In the genomic region with DNA sequence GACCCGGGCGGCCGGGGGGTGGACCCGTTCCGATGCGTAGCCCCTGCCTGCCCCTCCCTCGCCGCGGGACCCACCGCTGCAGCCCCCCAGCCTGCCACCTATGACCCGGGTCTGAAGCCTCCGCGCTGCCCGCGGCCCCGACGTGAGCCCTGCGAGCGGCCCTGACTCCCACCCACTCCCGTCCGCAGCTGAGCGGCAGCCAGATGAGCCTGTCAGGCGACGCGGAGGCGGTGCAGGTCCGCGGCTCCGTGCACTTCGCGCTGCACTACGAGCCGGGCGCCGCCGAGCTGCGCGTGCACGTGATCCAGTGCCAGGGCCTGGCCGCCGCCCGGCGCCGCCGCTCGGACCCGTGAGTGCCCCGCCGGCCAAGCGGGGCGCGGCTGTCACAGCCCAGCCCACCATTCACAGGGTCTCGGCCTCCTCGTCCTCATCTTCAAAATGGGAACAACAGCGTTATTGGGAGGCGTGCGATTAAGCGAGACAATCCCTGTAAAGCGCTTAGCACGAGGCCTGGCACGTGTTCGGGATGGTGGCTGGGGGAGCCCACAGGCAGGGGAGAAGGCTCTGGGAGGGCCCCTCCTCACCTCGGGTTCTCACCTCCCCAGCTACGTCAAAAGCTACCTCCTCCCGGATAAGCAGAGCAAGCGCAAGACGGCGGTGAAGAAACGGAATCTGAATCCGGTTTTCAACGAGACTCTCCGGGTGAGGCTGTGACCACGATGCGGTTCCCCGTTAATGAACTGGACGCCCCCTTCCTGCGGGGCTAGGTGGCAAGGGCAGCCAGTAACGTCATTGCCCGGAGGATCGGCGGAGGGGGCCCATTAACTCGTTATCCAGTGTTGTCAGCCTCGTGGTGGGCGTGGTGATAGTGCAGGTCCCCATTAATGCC, we compare ENCODE assay signal across 8 cellular contexts. TPM values are rescaled to one million over a fixed set of nuclear protein-coding genes. Genes with fewer than 3 reads are reported as not detected.
DNase-seq lines count a peak whose midpoint lies in the region; ATAC-seq and TF ChIP-seq lines count a peak whose summit lies in the region.

No MANE protein-coding gene starts in this region.

- H3K9me3 Mint-ChIP-seq in brain = no peaks in the 10 kb centered on the region
- no peaks in the 10 kb centered on the region for H3K9me3 Mint-ChIP-seq in stimulated activated naive B cell treated with anti-CD40 and anti-IgM and Interleukin-4, amounts not matched to agents 10 μg/mL and 1 μg/mL and 100 μg/mL, for 72 hours

- no peaks in the 10 kb centered on the region for H3K36me3 Mint-ChIP-seq in brain
- H3K36me3 Mint-ChIP-seq in stimulated activated naive B cell treated with anti-CD40 and anti-IgM and Interleukin-4, amounts not matched to agents 10 μg/mL and 1 μg/mL and 100 μg/mL, for 72 hours = peaks cover 9 to 17% of the 10 kb centered on the region in 2 donors

- peaks cover 29% of the 10 kb centered on the region for H3K27me3 Mint-ChIP-seq in brain
- no peaks in the 10 kb centered on the region for H3K27me3 Mint-ChIP-seq in stimulated activated naive B cell treated with anti-CD40 and anti-IgM and Interleukin-4, amounts not matched to agents 10 μg/mL and 1 μg/mL and 100 μg/mL, for 72 hours

- peak overlapping the region in 3 of 5 experiments; percentile 58 to 61 (median 61) for H3K4me3 Mint-ChIP-seq in brain
- peak overlapping the region; percentile 32 to 78 for H3K4me3 Mint-ChIP-seq in stimulated activated naive B cell treated with anti-CD40 and anti-IgM and Interleukin-4, amounts not matched to agents 10 μg/mL and 1 μg/mL and 100 μg/mL, for 72 hours

- no peak for TF ChIP-seq CTCF in brain (conservative IDR thresholded peaks at IDR 0.05)

- H3K4me1 Mint-ChIP-seq in brain = no peaks in the 10 kb centered on the region
- H3K4me1 Mint-ChIP-seq in stimulated activated naive B cell treated with anti-CD40 and anti-IgM and Interleukin-4, amounts not matched to agents 10 μg/mL and 1 μg/mL and 100 μg/mL, for 72 hours = peaks cover 12 to 29% of the 10 kb centered on the region in 2 donors

- DNase-seq in COR-L47 (lab: John Stamatoyannopoulos, UW) (peak; percentile 77), NCI-H146 treated with DMSO at 0.1 percent for 48 hours (lab: John Stamatoyannopoulos, UW; ENCODE audit: unreplicated experiment) (peak; percentile 19), islet precursor cell (peak; percentile 91)
- no peak for DNase-seq in stimulated activated naive B cell treated with anti-CD40 and anti-IgM and Interleukin-4, amounts not matched to agents 10 μg/mL and 1 μg/mL and 100 μg/mL, for 72 hours

- ATAC-seq in stimulated activated naive B cell treated with anti-CD40 and anti-IgM and Interleukin-4, amounts not matched to agents 10 μg/mL and 1 μg/mL and 100 μg/mL, for 72 hours (replicated peaks) = peak; percentile 66 to 82
- ATAC-seq in GM19452 (IDR thresholded peaks at IDR 0.05; ENCODE audit: unreplicated experiment) (no peak), GM21723 (IDR thresholded peaks at IDR 0.05; ENCODE audit: unreplicated experiment) (no peak), HG02970 (IDR thresholded peaks at IDR 0.05; ENCODE audit: low FRiP score, unreplicated experiment) (no peak)

- no peak overlapping the region for H3K27ac Mint-ChIP-seq in brain
- no peak overlapping the region for H3K27ac Mint-ChIP-seq in stimulated activated naive B cell treated with anti-CD40 and anti-IgM and Interleukin-4, amounts not matched to agents 10 μg/mL and 1 μg/mL and 100 μg/mL, for 72 hours

RNA-seq across cellular contexts. Expression of a gene that starts 8.2 kb away (rescaled TPM):
- 24.1 TPM for polyA plus RNA-seq in brain (ENCODE audit: insufficient read depth, low read depth, low replicate concordance)

RNA-seq across cellular contexts. Expression of a gene that starts 16.7 kb away (rescaled TPM):
- polyA plus RNA-seq in brain (ENCODE audit: insufficient read depth, low read depth, low replicate concordance) = 6.9 TPM

RNA-seq across cellular contexts. Expression of a gene that starts 24.6 kb away (rescaled TPM):
- 1.4 TPM for polyA plus RNA-seq in brain (ENCODE audit: insufficient read depth, low read depth, low replicate concordance)

RNA-seq across cellular contexts. Expression of a gene that starts 28.1 kb away (rescaled TPM):
- 113 TPM for polyA plus RNA-seq in brain (ENCODE audit: insufficient read depth, low read depth, low replicate concordance)

RNA-seq across cellular contexts. Expression of a gene that starts 33.1 kb away (rescaled TPM):
- polyA plus RNA-seq in brain (ENCODE audit: insufficient read depth, low read depth, low replicate concordance) = 2.2 TPM

Comparison
In these comparisons a context has a peak if more than half of its experiments do, and no peak if none do; other contexts are left out.
1. ATAC-seq: peak in stimulated activated naive B cell treated with anti-CD40 and anti-IgM and Interleukin-4, amounts not matched to agents 10 μg/mL and 1 μg/mL and 100 μg/mL, for 72 hours (2 of 2); none in GM19452 (single experiment), GM21723 (single experiment) and HG02970 (single experiment).